ENCODE assay signal across 15 cellular contexts in the genomic region with DNA sequence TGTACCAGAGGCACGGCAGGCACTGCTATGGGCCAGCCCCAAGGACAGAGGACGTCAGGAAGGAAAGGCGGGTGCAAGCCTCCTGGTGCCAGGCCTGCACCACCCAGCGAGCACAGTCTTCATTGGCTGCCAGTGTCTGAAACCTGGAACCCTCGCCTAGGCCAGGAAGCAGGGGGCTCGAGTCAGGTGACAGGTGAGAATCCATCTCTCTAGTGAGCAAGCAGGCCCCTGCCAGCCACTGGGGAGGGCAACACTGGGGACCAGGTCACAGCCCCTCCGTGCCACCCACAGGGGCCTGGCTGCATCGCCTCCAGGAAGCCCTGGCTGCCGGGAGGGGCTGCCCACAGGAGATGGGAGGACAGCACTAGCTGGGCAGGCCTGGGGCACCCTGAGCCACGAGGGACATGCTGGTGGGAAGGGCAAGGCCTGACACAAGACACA. TPM values are rescaled to one million over a fixed set of nuclear protein-coding genes. Genes with fewer than 3 reads are reported as not detected.
A peak's percentile ranks its signal among the peaks of the same experiment; 100 is the strongest.
DNase-seq lines count a peak whose midpoint lies in the region; ATAC-seq and TF ChIP-seq lines count a peak whose summit lies in the region.
"Had no signal": no experiment of that assay in that cellular context is flagged by ENCODE, and none has a peak within 500 bp of the region (broad histone marks: within the 10 kb centered on the region; RNA-seq: fewer than 3 reads in every experiment).

No MANE protein-coding gene starts in this region.

- H3K36me3 ChIP-seq in heart left ventricle (peaks cover 0 to 71% (median 60%) of the 10 kb centered on the region in 9 donors), heart right ventricle (peaks cover 5 to 72% (median 45%) of the 10 kb centered on the region in 9 donors), H7 (replicated peaks; ENCODE audit: control insufficient read depth, insufficient read depth, low read length) (peaks cover 1% of the 10 kb centered on the region; the same call in 1 of the 2 replicates), spleen (peaks cover 0 to 82% (median 59%) of the 10 kb centered on the region in 6 donors)
- H3K36me3 ChIP-seq: SJSA1 had no signal

- peaks cover 11% of the 10 kb centered on the region for H3K9me3 Mint-ChIP-seq in glutamatergic neuron (ENCODE audit: unreplicated experiment)

- TF ChIP-seq POLR2A in heart left ventricle (IDR thresholded peaks at IDR 0.05) (no peak), spleen (IDR thresholded peaks at IDR 0.05) (no peak)

- no peak for TF ChIP-seq CTCF in heart left ventricle (IDR thresholded peaks at IDR 0.05)
- no peak for TF ChIP-seq CTCF in heart right ventricle (IDR thresholded peaks at IDR 0.05)
- TF ChIP-seq CTCF in glutamatergic neuron (IDR thresholded peaks at IDR 0.05; ENCODE audit: partially characterized antibody, unreplicated experiment): no peak
- no peak for TF ChIP-seq CTCF in spleen (IDR thresholded peaks at IDR 0.05 in 8 of 11, conservative IDR thresholded peaks at IDR 0.05 in 3 of 11)

- peak in 3 of 5 donors; percentile 18 to 64 (median 26) for DNase-seq in heart left ventricle
- DNase-seq in heart right ventricle: no peak
- DNase-seq in H7: peak; percentile 49
- peak; percentile 11 for DNase-seq in glutamatergic neuron
- DNase-seq in spleen: peak; percentile 82
- no peak for DNase-seq in AG20443 (ENCODE audit: low spot score)
- DNase-seq in NCI-H446 treated with DMSO at 0.1 percent for 48 hours (lab: John Stamatoyannopoulos, UW): no peak
- DNase-seq in NOMO-1 treated with DMSO at 0.1 percent for 48 hours (lab: John Stamatoyannopoulos, UW; ENCODE audit: unreplicated experiment): no peak
- DNase-seq: activated naive CD4-positive, alpha-beta T cell treated with anti-CD3 and anti-CD28 coated beads, Interleukin-2, amount 50 U/mL, for 16 hours; brain microvascular endothelial cell; Kasumi-1; NCI-H1436 treated with DMSO at 0.1 percent for 48 hours; NCI-H345 had no signal

- no peak overlapping the region for H3K27ac ChIP-seq in heart left ventricle
- no peak overlapping the region for H3K27ac ChIP-seq in heart right ventricle
- peak overlapping the region; percentile 62 to 90 (median 76) for H3K27ac ChIP-seq in spleen
- H3K27ac ChIP-seq: brain microvascular endothelial cell, SJSA1 had no signal

- H3K9me3 ChIP-seq in heart left ventricle (no peaks in the 10 kb centered on the region), heart right ventricle (no peaks in the 10 kb centered on the region), spleen (no peaks in the 10 kb centered on the region)
- H3K9me3 ChIP-seq: SJSA1 had no signal

- H3K4me1 ChIP-seq in heart left ventricle: peaks cover 4 to 36% (median 26%) of the 10 kb centered on the region in 12 donors
- peaks cover 6 to 39% (median 28%) of the 10 kb centered on the region in 9 donors for H3K4me1 ChIP-seq in heart right ventricle
- H3K4me1 ChIP-seq in spleen: peaks cover 19 to 96% (median 60%) of the 10 kb centered on the region in 6 donors
- H3K4me1 ChIP-seq: SJSA1 had no signal

- no peaks in the 10 kb centered on the region for H3K36me3 Mint-ChIP-seq in glutamatergic neuron (ENCODE audit: unreplicated experiment)

- ATAC-seq in heart left ventricle: no peak
- no peak for ATAC-seq in heart right ventricle
- ATAC-seq: stimulated activated naive CD8-positive, alpha-beta T cell treated with anti-CD3 and anti-CD28 coated beads, Interleukin-15, Interleukin-2, amounts not matched to agents 100 U/mL and 50 U/mL, for 24 hours had no signal

- intact Hi-C loops in heart left ventricle (cut with DNase I) (loop anchor here in 3 of 10 donors (10.0 kb wide), 3 partner anchors 286 to 716 kb away; a partner anchor contains a TSS), heart right ventricle (cut with DNase I) (loop anchor here in 1 of 10 donors (10.0 kb wide), 1 partner anchor 106 kb away; no protein-coding TSS in a partner anchor), spleen (cut with DNase I; ENCODE audit: low total_unique reads) (no loop called here)

- H3K27me3 Mint-ChIP-seq in glutamatergic neuron (ENCODE audit: unreplicated experiment): peaks cover 4% of the 10 kb centered on the region

- peaks cover under 1% of the 10 kb centered on the region for H3K4me1 Mint-ChIP-seq in glutamatergic neuron (ENCODE audit: low read depth, unreplicated experiment)

- 70 to 83% (median 73%) methylated on average over 4 to 10 of the region's 10 CpGs for WGBS in heart left ventricle, 4 donors
- 72 to 76% methylated on average over 10 of the region's 10 CpGs for WGBS in heart right ventricle, 2 donors
- WGBS in spleen, 5 donors: 44 to 78% (median 67%) methylated on average over 3 to 10 of the region's 10 CpGs

- H3K27me3 ChIP-seq in heart left ventricle (no peaks in the 10 kb centered on the region), heart right ventricle (no peaks in the 10 kb centered on the region), H7 (ENCODE audit: control insufficient read depth, insufficient read depth, low read length) (no peaks in the 10 kb centered on the region), spleen (replicated peaks in 1 of 7) (no peaks in the 10 kb centered on the region)
- H3K27me3 ChIP-seq: brain microvascular endothelial cell, SJSA1 had no signal

- H3K4me3 ChIP-seq in heart left ventricle: no peak overlapping the region
- no peak overlapping the region for H3K4me3 ChIP-seq in heart right ventricle
- no peak overlapping the region for H3K4me3 ChIP-seq in H7 (ENCODE audit: insufficient read depth, low read depth, low read length)
- H3K4me3 ChIP-seq in spleen: no peak overlapping the region
- H3K4me3 ChIP-seq: SJSA1 had no signal

- H3K27ac Mint-ChIP-seq in glutamatergic neuron (ENCODE audit: unreplicated experiment): no peak overlapping the region

- H3K4me3 Mint-ChIP-seq in glutamatergic neuron (ENCODE audit: unreplicated experiment): no peak overlapping the region

RNA-seq across cellular contexts. Expression of a gene that starts 6.9 kb away (rescaled TPM):
- total RNA-seq in heart left ventricle (1 to 10 TPM; 4.2 to 8.3 (median 6.3) TPM), heart right ventricle (1 to 10 TPM; 4.0 to 7.3 (median 6.5) TPM), glutamatergic neuron (ENCODE audit: unreplicated experiment) (15.6 TPM), spleen (10 to 100 TPM; 16.2 to 22.4 (median 19.2) TPM)
- polyA plus RNA-seq in heart left ventricle (1 to 10 TPM; 4.2 to 6.8 TPM), heart right ventricle (10 to 100 TPM in 1 of 2 donors, 1 to 10 TPM in 1; 3.5 to 10.5 TPM), spleen (10 to 100 TPM; 10.3 to 15.0 (median 13.0) TPM)
- total RNA-seq in H7 (2014; rRNA removed; shearing (Covaris generic)): 8.5 and 16.4 TPM in 2 replicates

RNA-seq across cellular contexts. Expression of a gene that starts 6.9 kb away (rescaled TPM):
- total RNA-seq in heart left ventricle (1 to 10 TPM in 7 of 9 donors, under 1 TPM in 2; 0.38 to 4.5 (median 2.6) TPM), heart right ventricle (1 to 10 TPM; 1.3 to 3.1 (median 2.1) TPM), glutamatergic neuron (ENCODE audit: unreplicated experiment) (6.8 TPM), spleen (1 to 10 TPM; 1.9 to 3.5 (median 2.9) TPM)
- polyA plus RNA-seq in heart left ventricle (under 1 TPM; 0.79 to 0.84 TPM), heart right ventricle (1 to 10 TPM in 1 of 2 donors, under 1 TPM in 1; 0.97 to 2.4 TPM), spleen (1 to 10 TPM; 1.2 to 1.5 (median 1.5) TPM)
- total RNA-seq in H7 (2014; rRNA removed; shearing (Covaris generic)): 0.96 and 2.4 TPM in 2 replicates

RNA-seq across cellular contexts. Expression of a gene that starts 13.1 kb away (rescaled TPM):
- total RNA-seq in heart left ventricle (10 to 100 TPM; 27.5 to 76.6 (median 35.5) TPM), heart right ventricle (10 to 100 TPM; 19.1 to 44.2 (median 27.9) TPM), glutamatergic neuron (ENCODE audit: unreplicated experiment) (143 TPM), spleen (100 to 1,000 TPM in 5 of 7 donors, 10 to 100 TPM in 2; 51.8 to 128 (median 112) TPM)
- polyA plus RNA-seq in heart left ventricle (10 to 100 TPM; 39.0 to 55.5 TPM), heart right ventricle (10 to 100 TPM; 29.6 to 82.2 TPM), spleen (100 to 1,000 TPM in 1 of 3 donors, 10 to 100 TPM in 2; 36.0 to 103 (median 38.4) TPM)
- 13.4 and 22.3 TPM in 2 replicates for total RNA-seq in H7 (2014; rRNA removed; shearing (Covaris generic))

Comparison
In these comparisons a context has a peak if more than half of its experiments do, and no peak if none do; other contexts are left out.
1. DNase-seq: peak in heart left ventricle (3 of 5), H7 (single experiment), glutamatergic neuron (single experiment) and spleen (single experiment); none in heart right ventricle (0 of 2), AG20443 (single experiment), NCI-H446 treated with DMSO at 0.1 percent for 48 hours (single experiment) and NOMO-1 treated with DMSO at 0.1 percent for 48 hours (single experiment).
2. H3K27ac ChIP-seq: peak in spleen (8 of 8); none in heart left ventricle (0 of 12) and heart right ventricle (0 of 10).